Comparison of ENCODE assay signal across 1 cellular context in genomic region chr17:74632196-74632540, GRCh38.
TF ChIP-seq lines count a peak whose summit lies in the region.

No MANE protein-coding gene starts in this region.

TF ChIP-seq in GM12878, 131 proteins besides CTCF, POLR2A, EP300 and RAD21:
- TF ChIP-seq RB1 (IDR thresholded peaks at IDR 0.05; ENCODE audit: borderline replicate concordance) (no peak), TCF12 (IDR thresholded peaks at IDR 0.05; ENCODE audit: low read depth, low read length) (no peak), POLR2AphosphoS2 (IDR thresholded peaks at IDR 0.05; ENCODE audit: low read depth, low read length) (no peak), PKNOX1 (IDR thresholded peaks at IDR 0.05) (no peak), MYB (IDR thresholded peaks at IDR 0.05; ENCODE audit: borderline replicate concordance, low read depth, low read length) (no peak), CHD4 (IDR thresholded peaks at IDR 0.05) (no peak), HDAC6 (IDR thresholded peaks at IDR 0.05; ENCODE audit: unreplicated experiment) (no peak), JUND (IDR thresholded peaks at IDR 0.05; ENCODE audit: low read depth, low read length) (no peak), BACH1 (IDR thresholded peaks at IDR 0.05; ENCODE audit: borderline replicate concordance) (no peak), NR2C1 (IDR thresholded peaks at IDR 0.05) (no peak), KLF5 (IDR thresholded peaks at IDR 0.05; ENCODE audit: partially characterized antibody) (no peak), CREB1 (IDR thresholded peaks at IDR 0.05; ENCODE audit: low read depth) (no peak), ZBTB40 (IDR thresholded peaks at IDR 0.05; ENCODE audit: borderline replicate concordance) (no peak), ZNF274 (IDR thresholded peaks at IDR 0.05; ENCODE audit: insufficient read depth, insufficient read length) (no peak), SMAD5 (IDR thresholded peaks at IDR 0.05; ENCODE audit: low read depth) (no peak), SIX5 (IDR thresholded peaks at IDR 0.05; ENCODE audit: low read depth, low read length, severe bottlenecking) (no peak), IRF4 (IDR thresholded peaks at IDR 0.05; ENCODE audit: low read depth, low read length) (no peak)
